Comparison of ENCODE assay signal across 8 cellular contexts in the genomic region with DNA sequence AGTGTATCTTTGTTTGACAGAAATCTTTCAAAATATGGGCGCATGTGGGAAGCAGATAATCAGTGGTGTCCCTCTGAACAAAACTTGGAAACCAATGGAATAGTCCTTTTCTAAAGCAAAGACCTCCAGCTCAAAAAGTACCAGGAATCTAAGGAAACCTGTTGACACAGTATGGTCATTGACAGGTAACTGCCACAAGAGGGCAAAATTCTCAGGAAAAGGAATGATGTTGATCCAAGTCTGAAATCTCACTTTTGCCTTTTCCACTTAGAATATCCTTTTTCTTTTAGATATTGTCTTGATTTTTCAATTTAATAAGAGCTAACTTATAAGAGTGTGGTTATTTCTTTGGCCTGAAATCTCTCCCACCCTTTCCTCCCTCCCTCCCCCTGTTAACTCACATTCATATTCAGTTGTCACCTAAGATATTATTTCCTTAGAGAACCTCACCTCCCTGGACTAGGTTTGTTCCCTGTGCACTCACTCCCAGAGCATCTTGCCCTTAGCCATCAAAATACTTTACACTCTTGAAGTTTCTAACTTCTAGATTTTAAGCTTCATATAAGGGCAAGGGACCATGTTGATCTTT. TPM values are rescaled to one million over a fixed set of nuclear protein-coding genes. Genes with fewer than 3 reads are reported as not detected.
DNase-seq lines count a peak whose midpoint lies in the region; ATAC-seq, FAIRE-seq and TF ChIP-seq lines count a peak whose summit lies in the region.

No MANE protein-coding gene starts in this region.

- H3K36me3 ChIP-seq in right atrium auricular region (no peaks in the 10 kb centered on the region), upper lobe of left lung (no peaks in the 10 kb centered on the region)

- 61 to 63% methylated on average over 1 of the region's 1 CpG for WGBS in upper lobe of left lung, 2 donors

- in situ Hi-C loops in Caki2 (cut with HindIII; ENCODE audit: low pct_unique_long_range_greater_than_20kb, low sequenced_read_pairs): no loop called here

- no peak for TF ChIP-seq POLR2A in upper lobe of left lung (IDR thresholded peaks at IDR 0.05)

- peak; percentile 37 to 70 for TF ChIP-seq CTCF in right atrium auricular region (IDR thresholded peaks at IDR 0.05)
- TF ChIP-seq CTCF in upper lobe of left lung (IDR thresholded peaks at IDR 0.05): peak in 5 of 6 experiments; percentile 41 to 68 (median 55)
- no peak for TF ChIP-seq CTCF in coronary artery (IDR thresholded peaks at IDR 0.05)

- H3K27me3 ChIP-seq in right atrium auricular region (no peaks in the 10 kb centered on the region), upper lobe of left lung (no peaks in the 10 kb centered on the region)

- H3K27ac ChIP-seq in right atrium auricular region: no peak overlapping the region
- no peak overlapping the region for H3K27ac ChIP-seq in upper lobe of left lung
- no peak overlapping the region for H3K27ac ChIP-seq in coronary artery

- FAIRE-seq in HTR-8/SVneo (lab: Jason Lieb, UNC): no peak

- no peak overlapping the region for H3K4me3 ChIP-seq in right atrium auricular region
- no peak overlapping the region for H3K4me3 ChIP-seq in upper lobe of left lung
- no peak overlapping the region for H3K4me3 ChIP-seq in coronary artery

- peaks cover 0 to 13% of the 10 kb centered on the region in 2 donors for H3K4me1 ChIP-seq in right atrium auricular region
- peaks cover 0 to 8% (median 4%) of the 10 kb centered on the region in 4 donors for H3K4me1 ChIP-seq in upper lobe of left lung

- H3K4me1 Mint-ChIP-seq in activated T-helper 17 cell treated with anti-CD3 and anti-CD28 coated beads, Interleukin-2, amount 50 U/mL, for 72 hours: peaks cover 7% of the 10 kb centered on the region

- no peak for TF ChIP-seq EP300 in upper lobe of left lung (IDR thresholded peaks at IDR 0.05)

- peak in 1 of 2 donors; percentile 52 for ATAC-seq in upper lobe of left lung (ENCODE audit: low FRiP score in 2 of 2)
- no peak for ATAC-seq in activated T-helper 17 cell treated with anti-CD3 and anti-CD28 coated beads, Interleukin-2, amount 50 U/mL, for 72 hours (replicated peaks)

- no peaks in the 10 kb centered on the region for H3K27me3 Mint-ChIP-seq in activated T-helper 17 cell treated with anti-CD3 and anti-CD28 coated beads, Interleukin-2, amount 50 U/mL, for 72 hours

- no peak overlapping the region for H3K4me3 Mint-ChIP-seq in activated T-helper 17 cell treated with anti-CD3 and anti-CD28 coated beads, Interleukin-2, amount 50 U/mL, for 72 hours

- H3K9me3 ChIP-seq in right atrium auricular region: no peaks in the 10 kb centered on the region
- no peaks in the 10 kb centered on the region for H3K9me3 ChIP-seq in upper lobe of left lung

- no peak overlapping the region for H3K27ac Mint-ChIP-seq in activated T-helper 17 cell treated with anti-CD3 and anti-CD28 coated beads, Interleukin-2, amount 50 U/mL, for 72 hours

- no peaks in the 10 kb centered on the region for H3K36me3 Mint-ChIP-seq in activated T-helper 17 cell treated with anti-CD3 and anti-CD28 coated beads, Interleukin-2, amount 50 U/mL, for 72 hours (ENCODE audit: low read depth)

- H3K9me3 Mint-ChIP-seq in activated T-helper 17 cell treated with anti-CD3 and anti-CD28 coated beads, Interleukin-2, amount 50 U/mL, for 72 hours: no peaks in the 10 kb centered on the region

- DNase-seq in Caki2 (ENCODE audit: low read depth) (peak; percentile 10), HTR-8/SVneo (ENCODE audit: insufficient read length, low spot score) (peak; percentile 34), SKM-1 (lab: John Stamatoyannopoulos, UW; ENCODE audit: unreplicated experiment) (peak; percentile 29), right atrium auricular region (ENCODE audit: low spot score) (no peak), upper lobe of left lung (no peak), cerebellum (ENCODE audit: low spot score) (no peak), coronary artery (ENCODE audit: low spot score) (no peak)

RNA-seq across cellular contexts. Expression of gene BARX1, which starts 59.0 kb away (rescaled TPM):
- total RNA-seq in Caki2 (2014; rRNA removed; shearing (Covaris generic); ENCODE audit: low replicate concordance): 58.2 and 66.3 TPM in 2 replicates
- not detected for total RNA-seq in right atrium auricular region
- not detected for total RNA-seq in upper lobe of left lung
- total RNA-seq in activated T-helper 17 cell treated with anti-CD3 and anti-CD28 coated beads, Interleukin-2, amount 50 U/mL, for 72 hours: 1 to 10 TPM in 1 of 2 donors, not detected in 1; 1.3 TPM
- not detected for total RNA-seq in cerebellum

Comparison
In these comparisons a context has a peak if more than half of its experiments do, and no peak if none do; other contexts are left out.
1. DNase-seq: peak in Caki2 (single experiment), HTR-8/SVneo (single experiment) and SKM-1 (single experiment); none in right atrium auricular region (single experiment), upper lobe of left lung (0 of 2), cerebellum (single experiment) and coronary artery (single experiment).
2. RNA of gene BARX1, which starts 59.0 kb away (total RNA-seq): 58.2 to 66.3 TPM in Caki2; 1.3 TPM in activated T-helper 17 cell treated with anti-CD3 and anti-CD28 coated beads, Interleukin-2, amount 50 U/mL, for 72 hours, not detected in right atrium auricular region, not detected in upper lobe of left lung and not detected in cerebellum (single experiment); every median in the first group is over 10 times any median in the second.